In genomic region chr6:6661684-6662083, GRCh38 we compare ENCODE assay signal across 8 cellular contexts.
A peak's percentile ranks its signal among the peaks of the same experiment; 100 is the strongest.
DNase-seq lines count a peak whose midpoint lies in the region; ATAC-seq, FAIRE-seq and TF ChIP-seq lines count a peak whose summit lies in the region.

No MANE protein-coding gene starts in this region.

- H3K27me3 Mint-ChIP-seq in nephron progenitor cell (ENCODE audit: low read depth, poor library complexity) = peaks cover 3% of the 10 kb centered on the region

- ATAC-seq in HG02981 (IDR thresholded peaks at IDR 0.05; ENCODE audit: unreplicated experiment) = no peak
- no peak for ATAC-seq in GM18520 (IDR thresholded peaks at IDR 0.05; ENCODE audit: unreplicated experiment)

- H3K36me3 Mint-ChIP-seq in nephron progenitor cell (ENCODE audit: low read depth) = no peaks in the 10 kb centered on the region

- FAIRE-seq in GM19239 (lab: Jason Lieb, UNC) = no peak

- H3K4me3 Mint-ChIP-seq in nephron progenitor cell = no peak overlapping the region

- intact Hi-C loops in posterior vena cava (cut with DNase I) = no loop called here

- no peak overlapping the region for H3K27ac Mint-ChIP-seq in nephron progenitor cell

- peaks cover 8% of the 10 kb centered on the region for H3K9me3 Mint-ChIP-seq in nephron progenitor cell

- no peak for TF ChIP-seq CTCF in nephron progenitor cell (IDR thresholded peaks at IDR 0.05)

- H3K4me1 Mint-ChIP-seq in nephron progenitor cell = peaks cover 24% of the 10 kb centered on the region

- DNase-seq in HT-29 (ENCODE audit: low spot score) (peak; percentile 45), NCI-H524 (lab: John Stamatoyannopoulos, UW) (peak; percentile 91 to 99), fibroblast of gingiva (ENCODE audit: low read depth) (peak; percentile 30), posterior vena cava (ENCODE audit: low spot score) (peak; percentile 76), nephron progenitor cell (no peak), GM19239 (ENCODE audit: insufficient read length, low spot score) (no peak)

Comparison
In these comparisons a context has a peak if more than half of its experiments do, and no peak if none do; other contexts are left out.
1. DNase-seq: peak in HT-29 (single experiment), NCI-H524 (2 of 2), fibroblast of gingiva (single experiment) and posterior vena cava (single experiment); none in nephron progenitor cell (single experiment) and GM19239 (single experiment).